Comparison of ENCODE assay signal across 28 cellular contexts in the genomic region with DNA sequence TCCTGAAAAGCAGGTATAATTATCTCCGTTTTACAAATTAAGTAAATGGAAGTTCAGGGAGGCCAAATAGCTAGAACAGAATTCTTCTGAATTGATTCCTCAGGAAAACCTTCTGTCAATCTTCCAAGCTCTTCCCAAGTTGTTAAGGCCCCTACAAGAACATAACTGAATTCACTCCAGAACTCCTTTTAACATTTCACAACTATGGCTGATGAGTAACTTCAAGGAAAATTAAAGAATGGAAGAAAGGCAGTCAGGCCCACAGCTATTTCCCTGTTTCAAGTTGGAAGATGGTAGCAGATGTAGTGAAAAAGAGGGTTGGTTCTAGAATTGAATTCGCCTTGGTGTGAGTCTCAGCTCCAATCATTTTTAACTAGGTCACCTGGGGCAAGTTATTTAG.
"Had no signal": no experiment of that assay in that cellular context is flagged by ENCODE, and none has a peak within 500 bp of the region (broad histone marks: within the 10 kb centered on the region; RNA-seq: fewer than 3 reads in every experiment).

No MANE protein-coding gene starts in this region.

- H3K27ac ChIP-seq: body of pancreas, VCaP had no signal

- H3K27ac Mint-ChIP-seq: activated CD4-positive, alpha-beta memory T cell treated with anti-CD3 and anti-CD28 coated beads for 36 hours; activated CD4-positive, alpha-beta T cell treated with anti-CD3 and anti-CD28 coated beads, Interleukin-2, amount 10 ng/mL, durations not matched to agents 7 days and 5 days; activated naive CD4-positive, alpha-beta T cell treated with anti-CD3 and anti-CD28 coated beads for 36 hours; activated naive CD8-positive, alpha-beta T cell treated with anti-CD3 and anti-CD28 coated beads for 36 hours; activated T-helper 17 cell treated with anti-CD3 and anti-CD28 coated beads, Interleukin-2, amount 50 U/mL, for 72 hours; T-cell had no signal

- H3K4me3 Mint-ChIP-seq: activated CD4-positive, alpha-beta memory T cell treated with anti-CD3 and anti-CD28 coated beads for 36 hours; activated CD4-positive, alpha-beta T cell treated with anti-CD3 and anti-CD28 coated beads, Interleukin-2, amount 10 ng/mL, durations not matched to agents 7 days and 5 days; activated naive CD4-positive, alpha-beta T cell treated with anti-CD3 and anti-CD28 coated beads for 36 hours; activated naive CD8-positive, alpha-beta T cell treated with anti-CD3 and anti-CD28 coated beads for 36 hours; activated T-helper 17 cell treated with anti-CD3 and anti-CD28 coated beads, Interleukin-2, amount 50 U/mL, for 72 hours; central memory CD8-positive, alpha-beta T cell; T-cell had no signal

- FAIRE-seq: bronchial epithelial cell, TTC549 had no signal

- DNase-seq: activated CD4-positive, alpha-beta memory T cell treated with anti-CD3 and anti-CD28 coated beads for 36 hours; activated CD4-positive, alpha-beta T cell treated with anti-CD3 and anti-CD28 coated beads, Interleukin-2, amount 10 ng/mL, durations not matched to agents 7 days and 5 days; activated CD4-positive, CD25-positive, alpha-beta regulatory T cell; activated gamma-delta T cell; activated naive CD4-positive, alpha-beta T cell treated with anti-CD3 and anti-CD28 coated beads for 36 hours; activated naive CD8-positive, alpha-beta T cell treated with anti-CD3 and anti-CD28 coated beads for 36 hours; activated T-cell treated with anti-CD3 and anti-CD28 coated beads for 4 hours; activated T-cell treated with anti-CD3 and anti-CD28 coated beads, Interleukin-2, amount 50 U/mL, for 48 hours; aorta; body of pancreas; MM.1S; NCI-H1105; NCI-H1436; NCI-H1694 treated with DMSO at 0.1 percent for 48 hours; NCI-H2029 treated with DMSO at 0.1 percent for 48 hours; NCI-H345; NCI-H510A; NCI-H526 treated with DMSO at 0.1 percent for 48 hours; PC-3; SIG-M5; T-cell; T-helper 2 cell; T1000 had no signal

- H3K9me3 ChIP-seq: body of pancreas had no signal

- H3K4me1 Mint-ChIP-seq: activated CD4-positive, alpha-beta T cell treated with anti-CD3 and anti-CD28 coated beads, Interleukin-2, amount 10 ng/mL, durations not matched to agents 7 days and 5 days; activated naive CD8-positive, alpha-beta T cell treated with anti-CD3 and anti-CD28 coated beads for 36 hours; central memory CD8-positive, alpha-beta T cell; T-cell had no signal

- H3K27me3 Mint-ChIP-seq: activated CD4-positive, alpha-beta memory T cell treated with anti-CD3 and anti-CD28 coated beads for 36 hours; activated CD4-positive, alpha-beta T cell treated with anti-CD3 and anti-CD28 coated beads, Interleukin-2, amount 10 ng/mL, durations not matched to agents 7 days and 5 days; activated naive CD8-positive, alpha-beta T cell treated with anti-CD3 and anti-CD28 coated beads for 36 hours; activated T-helper 17 cell treated with anti-CD3 and anti-CD28 coated beads, Interleukin-2, amount 50 U/mL, for 72 hours; central memory CD8-positive, alpha-beta T cell; T-cell had no signal

- H3K9me3 Mint-ChIP-seq: activated CD4-positive, alpha-beta memory T cell treated with anti-CD3 and anti-CD28 coated beads for 36 hours; activated CD4-positive, alpha-beta T cell treated with anti-CD3 and anti-CD28 coated beads, Interleukin-2, amount 10 ng/mL, durations not matched to agents 7 days and 5 days; activated naive CD4-positive, alpha-beta T cell treated with anti-CD3 and anti-CD28 coated beads for 36 hours; activated naive CD8-positive, alpha-beta T cell treated with anti-CD3 and anti-CD28 coated beads for 36 hours; activated T-helper 17 cell treated with anti-CD3 and anti-CD28 coated beads, Interleukin-2, amount 50 U/mL, for 72 hours; central memory CD8-positive, alpha-beta T cell; T-cell had no signal

- H3K4me3 ChIP-seq: body of pancreas had no signal

- H3K27me3 ChIP-seq: body of pancreas had no signal
